19 cellular contexts compared by ENCODE assay signal in genomic region chr4:185384061-185384460, GRCh38.
"Had no signal": no experiment of that assay in that cellular context is flagged by ENCODE, and none has a peak within 500 bp of the region (broad histone marks: within the 10 kb centered on the region; RNA-seq: fewer than 3 reads in every experiment).

No MANE protein-coding gene starts in this region.

- H3K9me3 ChIP-seq: testis had no signal

- H3K36me3 ChIP-seq: brain microvascular endothelial cell had no signal

- H3K27me3 ChIP-seq: brain microvascular endothelial cell, testis had no signal

- FAIRE-seq: small intestine, TTC549 had no signal

- H3K4me1 ChIP-seq: testis had no signal

- DNase-seq: activated CD4-positive, alpha-beta T cell treated with anti-CD3 and anti-CD28 coated beads, Interleukin-2, amount 10 ng/mL, durations not matched to agents 24 days and 14 days; activated CD4-positive, CD25-positive, alpha-beta regulatory T cell; activated CD8-positive, alpha-beta memory T cell treated with anti-CD3 and anti-CD28 coated beads, Interleukin-2, amount 50 U/mL, for 4 hours; activated CD8-positive, alpha-beta T cell treated with anti-CD3 and anti-CD28 coated beads, Interleukin-2, amount 10 ng/mL, durations not matched to agents 7 days and 5 days; activated gamma-delta T cell; activated naive CD8-positive, alpha-beta T cell treated with anti-CD3 and anti-CD28 coated beads, Interleukin-2, amount 10 ng/mL, durations not matched to agents 7 days and 5 days; activated T-cell treated with anti-CD3 and anti-CD28 coated beads, Interleukin-2, amount 50 U/mL, for 72 hours; brain microvascular endothelial cell; erythroblast; islet precursor cell; mesendoderm; nucleus accumbens; right cardiac atrium; small intestine; stimulated activated CD4-positive, alpha-beta T cell treated with anti-CD3 and anti-CD28 coated beads, Interleukin-4, amount 100 ng/mL, for 4 hours; stimulated activated CD8-positive, alpha-beta memory T cell treated with anti-CD3 and anti-CD28 coated beads, Interleukin-4, amount 100 ng/mL, for 48 hours; SW 1271; testis had no signal

- H3K27ac ChIP-seq: brain microvascular endothelial cell, testis had no signal

- H3K4me3 ChIP-seq: testis had no signal
